Comparison of ENCODE assay signal across 15 cellular contexts in genomic region chr16:78748471-78748929, GRCh38.
A peak's percentile ranks its signal among the peaks of the same experiment; 100 is the strongest.
DNase-seq lines count a peak whose midpoint lies in the region; ATAC-seq and TF ChIP-seq lines count a peak whose summit lies in the region.
"Had no signal": no experiment of that assay in that cellular context is flagged by ENCODE, and none has a peak within 500 bp of the region (broad histone marks: within the 10 kb centered on the region; RNA-seq: fewer than 3 reads in every experiment).

No MANE protein-coding gene starts in this region.

- in situ Hi-C loops in gastrocnemius medialis (cut with MboI; ENCODE audit: low sequenced_read_pairs in 4 of 4), result no loop called here

- intact Hi-C loops in gastrocnemius medialis (cut with DNase I; ENCODE audit: low total_unique reads), result no loop called here

- H3K79me2 ChIP-seq in hepatocyte, result no peaks in the 10 kb centered on the region

- no peaks in the 10 kb centered on the region for H3K27me3 ChIP-seq in WERI-Rb-1 (ENCODE audit: insufficient read depth, low read depth, severe bottlenecking)
- no peaks in the 10 kb centered on the region for H3K27me3 ChIP-seq in gastrocnemius medialis
- H3K27me3 ChIP-seq in hepatocyte, result no peaks in the 10 kb centered on the region
- H3K27me3 ChIP-seq: neutrophil, stomach had no signal

- no peak for TF ChIP-seq POLR2A in gastrocnemius medialis (IDR thresholded peaks at IDR 0.05)

- DNase-seq in NCI-H1417 (lab: John Stamatoyannopoulos, UW), result peak in 2 of 3 experiments; percentile 2 to 31
- no peak for DNase-seq in NCI-H1417 treated with DMSO at 0.1 percent for 48 hours (lab: John Stamatoyannopoulos, UW)
- DNase-seq in NCI-H2171 (lab: John Stamatoyannopoulos, UW), result peak; percentile 92
- peak; percentile 82 for DNase-seq in WERI-Rb-1
- peak in 1 of 2 donors; percentile 28 for DNase-seq in gastrocnemius medialis
- DNase-seq in islet precursor cell, result no peak
- DNase-seq in kidney tubule cell (ENCODE audit: low spot score), result no peak
- no peak for DNase-seq in hepatocyte (ENCODE audit: low spot score)
- DNase-seq: 8988T; aorta; CD8-positive, alpha-beta T cell; NCI-H2029; stomach had no signal

- H3K4me1 ChIP-seq in gastrocnemius medialis (peaks cover 33 to 46% of the 10 kb centered on the region in 2 donors), hepatocyte (ENCODE audit: insufficient read depth) (peaks cover 8% of the 10 kb centered on the region)

- H3K4me2 ChIP-seq in hepatocyte, result no peak overlapping the region
- H3K4me2 ChIP-seq: smooth muscle cell had no signal

- no peak for TF ChIP-seq CTCF in WERI-Rb-1 (IDR thresholded peaks at IDR 0.05; ENCODE audit: low read depth, low read length)
- no peak for TF ChIP-seq CTCF in gastrocnemius medialis (IDR thresholded peaks at IDR 0.05 in 4 of 5, conservative IDR thresholded peaks at IDR 0.05 in 1 of 5)
- TF ChIP-seq CTCF in hepatocyte (IDR thresholded peaks at IDR 0.05; ENCODE audit: poor library complexity), result no peak

- no peaks in the 10 kb centered on the region for H4K20me1 ChIP-seq in hepatocyte (ENCODE audit: insufficient read depth, poor library complexity, severe bottlenecking)

- H3K27ac ChIP-seq in WERI-Rb-1 (peak overlapping the region; percentile 65), gastrocnemius medialis (peak overlapping the region; percentile 28 to 67 (median 50)), hepatocyte (no peak overlapping the region)
- H3K27ac ChIP-seq: neutrophil, stomach had no signal

- H3K9me2 ChIP-seq in hepatocyte (replicated peaks; ENCODE audit: insufficient read depth), result no peaks in the 10 kb centered on the region

- 56% methylated on average over 8 of the region's 8 CpGs for WGBS in hepatocyte (ENCODE audit: low lambda C conversion rate, missing lambda C conversion rate)

- H3K36me3 ChIP-seq in WERI-Rb-1 (no peaks in the 10 kb centered on the region), gastrocnemius medialis (no peaks in the 10 kb centered on the region), hepatocyte (replicated peaks; ENCODE audit: insufficient read depth, low read depth) (no peaks in the 10 kb centered on the region)
- H3K36me3 ChIP-seq: neutrophil, stomach had no signal

- H3K4me3 ChIP-seq in WERI-Rb-1 (ENCODE audit: low read depth, low read length), result no peak overlapping the region
- no peak overlapping the region for H3K4me3 ChIP-seq in gastrocnemius medialis
- no peak overlapping the region for H3K4me3 ChIP-seq in hepatocyte
- H3K4me3 ChIP-seq: smooth muscle cell, stomach had no signal

- H3K9me3 ChIP-seq in WERI-Rb-1 (ENCODE audit: severe bottlenecking) (peaks cover 7% of the 10 kb centered on the region), gastrocnemius medialis (no peaks in the 10 kb centered on the region), hepatocyte (ENCODE audit: low read depth) (no peaks in the 10 kb centered on the region)
- H3K9me3 ChIP-seq: neutrophil, stomach had no signal

- ATAC-seq in gastrocnemius medialis, result peak; percentile 72 to 75
- ATAC-seq: CD8-positive, alpha-beta T cell had no signal

- no peak overlapping the region for H2AFZ ChIP-seq in hepatocyte

Comparison
In these comparisons a context has a peak if more than half of its experiments do, and no peak if none do; other contexts are left out.
1. DNase-seq: peak in NCI-H1417 (2 of 3), NCI-H2171 (single experiment) and WERI-Rb-1 (single experiment); none in NCI-H1417 treated with DMSO at 0.1 percent for 48 hours (single experiment), islet precursor cell (single experiment), kidney tubule cell (single experiment) and hepatocyte (single experiment).